ENCODE assay signal across 14 cellular contexts in the genomic region with DNA sequence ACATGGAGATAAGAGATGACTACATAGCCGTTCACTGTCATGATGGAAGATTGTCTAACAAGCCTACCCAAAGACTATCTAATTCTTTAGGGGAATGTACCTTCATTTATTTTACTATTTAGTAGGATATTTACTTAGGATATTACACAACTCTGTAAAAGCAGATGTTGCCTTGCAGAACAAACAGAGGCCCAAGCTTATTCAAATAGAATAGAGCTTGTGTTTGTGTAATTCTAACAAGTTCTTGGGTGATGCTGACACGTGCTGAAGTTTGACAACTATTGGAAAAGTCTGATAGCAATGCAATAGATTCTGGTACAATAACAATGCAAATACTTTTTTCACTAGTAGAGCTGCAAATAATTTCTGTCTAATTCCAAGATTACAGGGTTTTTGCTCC.
A peak's percentile ranks its signal among the peaks of the same experiment; 100 is the strongest.
DNase-seq lines count a peak whose midpoint lies in the region; ATAC-seq and TF ChIP-seq lines count a peak whose summit lies in the region.
"Had no signal": no experiment of that assay in that cellular context is flagged by ENCODE, and none has a peak within 500 bp of the region (broad histone marks: within the 10 kb centered on the region; RNA-seq: fewer than 3 reads in every experiment).

No MANE protein-coding gene starts in this region.

- 14% methylated on average over 2 of the region's 2 CpGs for WGBS in right lobe of liver (ENCODE audit: insufficient coverage, low coverage, low lambda C conversion rate, missing lambda C conversion rate)
- WGBS in suprapubic skin = 56% methylated on average over 2 of the region's 2 CpGs

- H3K27me3 ChIP-seq in right lobe of liver = peaks cover 0 to 7% of the 10 kb centered on the region in 2 donors
- H3K27me3 ChIP-seq in right atrium auricular region = no peaks in the 10 kb centered on the region
- no peaks in the 10 kb centered on the region for H3K27me3 ChIP-seq in suprapubic skin

- TF ChIP-seq CTCF in right lobe of liver (IDR thresholded peaks at IDR 0.05) (no peak), right atrium auricular region (IDR thresholded peaks at IDR 0.05) (no peak), suprapubic skin (IDR thresholded peaks at IDR 0.05) (no peak)

- peak; percentile 66 to 89 (median 76) for ATAC-seq in right lobe of liver
- ATAC-seq in GM19324 (IDR thresholded peaks at IDR 0.05; ENCODE audit: low FRiP score, unreplicated experiment) = no peak
- ATAC-seq: CD8-positive, alpha-beta T cell; GM12878 had no signal

- TF ChIP-seq EP300 in suprapubic skin (IDR thresholded peaks at IDR 0.05) = no peak

- H3K9me3 ChIP-seq in right lobe of liver (no peaks in the 10 kb centered on the region), right atrium auricular region (no peaks in the 10 kb centered on the region), suprapubic skin (no peaks in the 10 kb centered on the region)

- H3K4me1 ChIP-seq in right lobe of liver = no peaks in the 10 kb centered on the region
- H3K4me1 ChIP-seq in right atrium auricular region = no peaks in the 10 kb centered on the region
- H3K4me1 ChIP-seq in suprapubic skin = no peaks in the 10 kb centered on the region

- H3K27ac ChIP-seq in right lobe of liver (no peak overlapping the region), right atrium auricular region (no peak overlapping the region), suprapubic skin (no peak overlapping the region)
- H3K27ac ChIP-seq: 22Rv1 had no signal

- H3K36me3 ChIP-seq in right lobe of liver (no peaks in the 10 kb centered on the region), right atrium auricular region (no peaks in the 10 kb centered on the region), suprapubic skin (no peaks in the 10 kb centered on the region)

- H3K4me3 ChIP-seq in right lobe of liver = no peak overlapping the region
- H3K4me3 ChIP-seq in right atrium auricular region = no peak overlapping the region
- no peak overlapping the region for H3K4me3 ChIP-seq in suprapubic skin
- H3K4me3 ChIP-seq: GM12878 had no signal

- peak; percentile 63 for DNase-seq in DMS153 (lab: John Stamatoyannopoulos, UW)
- no peak for DNase-seq in DMS153 treated with DMSO at 0.1 percent for 48 hours (lab: John Stamatoyannopoulos, UW; ENCODE audit: unreplicated experiment)
- DNase-seq in NCI-H510A treated with DMSO at 0.1 percent for 48 hours (lab: John Stamatoyannopoulos, UW) = peak; percentile 66
- peak; percentile 53 for DNase-seq in SHP77 treated with DMSO at 0.1 percent for 48 hours (lab: John Stamatoyannopoulos, UW)
- no peak for DNase-seq in right lobe of liver
- DNase-seq in right atrium auricular region (ENCODE audit: low spot score) = no peak
- DNase-seq in suprapubic skin (ENCODE audit: low spot score in 2 of 2) = no peak
- DNase-seq: CD8-positive, alpha-beta T cell; DMS79; GOT3; H9 had no signal

- TF ChIP-seq POLR2A in right lobe of liver (IDR thresholded peaks at IDR 0.05) (no peak), suprapubic skin (IDR thresholded peaks at IDR 0.05) (no peak)

- intact Hi-C loops in right lobe of liver (cut with DNase I) = no loop called here

Comparison
In these comparisons a context has a peak if more than half of its experiments do, and no peak if none do; other contexts are left out.
1. DNase-seq: peak in DMS153 (single experiment), NCI-H510A treated with DMSO at 0.1 percent for 48 hours (single experiment) and SHP77 treated with DMSO at 0.1 percent for 48 hours (single experiment); none in DMS153 treated with DMSO at 0.1 percent for 48 hours (single experiment), right lobe of liver (0 of 3), right atrium auricular region (single experiment) and suprapubic skin (0 of 2).